Comparison of ENCODE assay signal across 13 cellular contexts in the genomic region with DNA sequence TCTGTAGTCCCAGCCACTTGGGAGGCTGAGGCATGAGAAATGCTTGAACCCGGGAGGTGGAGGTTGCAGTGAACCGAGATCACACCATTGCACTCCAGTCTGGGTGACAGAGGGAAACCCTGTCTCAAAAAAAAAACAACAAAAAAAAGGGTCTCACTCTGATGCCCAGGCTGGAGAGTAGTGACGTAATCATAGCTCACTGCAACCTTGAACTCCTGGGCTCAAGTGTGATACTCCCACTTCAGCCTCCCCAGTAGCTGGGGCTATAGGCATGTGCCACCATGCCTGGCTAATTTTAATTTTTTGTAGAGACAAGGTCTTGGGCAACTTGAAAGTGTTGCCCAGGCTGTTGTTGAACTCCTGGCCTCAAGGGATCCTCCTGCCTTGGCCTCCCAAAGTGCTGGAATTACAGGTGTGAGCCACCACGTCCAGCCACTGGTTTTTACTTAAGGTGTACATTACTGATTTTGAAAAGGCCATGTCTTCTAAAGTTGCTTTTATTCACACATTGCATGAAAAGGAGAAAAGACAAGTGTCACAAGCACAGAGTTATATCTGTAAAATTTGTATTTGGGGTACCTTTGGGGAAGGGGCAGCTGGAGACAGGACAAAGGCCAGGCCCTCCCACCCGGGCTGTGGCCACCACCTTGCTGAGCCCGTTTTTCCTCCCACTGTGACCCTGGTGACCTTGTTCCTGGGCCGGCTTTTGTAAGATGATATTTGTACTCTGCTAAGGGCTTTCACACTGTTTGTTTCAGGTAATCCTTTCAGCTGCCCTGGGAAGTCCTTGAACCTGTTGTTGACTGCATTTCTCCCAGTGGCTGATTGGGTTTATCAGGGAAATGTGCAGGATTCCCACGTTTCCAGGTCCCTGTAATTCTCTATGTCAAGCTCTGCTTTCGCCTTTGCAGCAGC. TPM values are rescaled to one million over a fixed set of nuclear protein-coding genes. Genes with fewer than 3 reads are reported as not detected.
A peak's percentile ranks its signal among the peaks of the same experiment; 100 is the strongest.
DNase-seq lines count a peak whose midpoint lies in the region; TF ChIP-seq lines count a peak whose summit lies in the region.
"Had no signal": no experiment of that assay in that cellular context is flagged by ENCODE, and none has a peak within 500 bp of the region (broad histone marks: within the 10 kb centered on the region; RNA-seq: fewer than 3 reads in every experiment).

No MANE protein-coding gene starts in this region.

- DNase-seq in SHP77 treated with DMSO at 0.1 percent for 48 hours (lab: John Stamatoyannopoulos, UW) (peak; percentile 10), left kidney (ENCODE audit: low read depth, low spot score) (peak; percentile 62), stomach (peak; percentile 78), GM23248 (no peak), HT-29 (ENCODE audit: low spot score) (no peak)
- no peak for DNase-seq in effector CD8-positive, alpha-beta T cell (lab: John Stamatoyannopoulos, UW)
- DNase-seq: activated CD4-positive, alpha-beta T cell treated with anti-CD3 and anti-CD28 coated beads for 48 hours; activated CD8-positive, alpha-beta memory T cell treated with anti-CD3 and anti-CD28 coated beads, Interleukin-2, amount 50 U/mL, for 48 hours; activated naive CD4-positive, alpha-beta T cell treated with Interleukin-2 at 50 U/mL for 16 hours; DMS79; NCI-H446; stimulated activated CD4-positive, alpha-beta T cell treated with anti-CD3 and anti-CD28 coated beads, Interleukin-2, amount 100 ng/mL, for 48 hours had no signal

- no peak overlapping the region for H3K4me2 ChIP-seq in GM23248 (ENCODE audit: unreplicated experiment)

- POLR2A ChIA-PET in HEK293 (lab: Yijun Ruan, JAX), result interaction anchor here (0.6 kb wide), 1 partner anchor 321 kb away, joined by 5 read pairs; no protein-coding TSS in a partner anchor

- H3K27me3 ChIP-seq in stomach (no peaks in the 10 kb centered on the region), GM23248 (replicated peaks; ENCODE audit: insufficient read depth) (no peaks in the 10 kb centered on the region)

- intact Hi-C loops in stomach (cut with DNase I; ENCODE audit: low total_unique reads), result no loop called here

- no peak for TF ChIP-seq POLR2A in stomach (IDR thresholded peaks at IDR 0.05)

- no peaks in the 10 kb centered on the region for H3K9me3 ChIP-seq in HEK293 (ENCODE audit: control insufficient read depth, insufficient read depth, low read depth, low read length)
- no peaks in the 10 kb centered on the region for H3K9me3 ChIP-seq in stomach
- no peaks in the 10 kb centered on the region for H3K9me3 ChIP-seq in GM23248 (ENCODE audit: low read depth)

- no peak overlapping the region for H2AFZ ChIP-seq in GM23248

- H3K36me3 ChIP-seq in HEK293 (ENCODE audit: control insufficient read depth in 2 of 2, insufficient read depth in 1 of 2, low read length in 2 of 2), result peaks cover 0 to 27% of the 10 kb centered on the region in 2 experiments; a peak in 2 of 3 replicates
- peaks cover 13 to 30% (median 24%) of the 10 kb centered on the region in 4 donors for H3K36me3 ChIP-seq in stomach
- H3K36me3 ChIP-seq in GM23248 (ENCODE audit: low read depth), result no peaks in the 10 kb centered on the region

- H3K4me1 ChIP-seq in HEK293 (ENCODE audit: control insufficient read depth, insufficient read depth, low read length) (no peaks in the 10 kb centered on the region), stomach (peaks cover 30 to 56% (median 47%) of the 10 kb centered on the region in 4 donors), GM23248 (ENCODE audit: insufficient read depth) (peaks cover 12% of the 10 kb centered on the region)

- no peaks in the 10 kb centered on the region for H3K9me2 ChIP-seq in GM23248 (ENCODE audit: insufficient read depth)

- WGBS in stomach, 5 donors, result 44 to 60% (median 51%) methylated on average over 9 of the region's 9 CpGs
- WGBS in GM23248 (ENCODE audit: low coverage in 1 of 2, low lambda C conversion rate in 2 of 2, missing lambda C conversion rate in 2 of 2), 2 experiments, result 90% methylated on average over 9 of the region's 9 CpGs

- TF ChIP-seq EP300 in stomach (IDR thresholded peaks at IDR 0.05), result no peak

- in situ Hi-C loops in GM23248 (cut with MboI), result no loop called here

- TF ChIP-seq CTCF in HEK293 (tag by site-specific recombination; IDR thresholded peaks at IDR 0.05) (no peak), stomach (IDR thresholded peaks at IDR 0.05) (no peak)

- no peak overlapping the region for H3K27ac ChIP-seq in HEK293 (ENCODE audit: extremely low read depth, low read depth, low read length)
- peak overlapping the region; percentile 51 to 80 (median 64) for H3K27ac ChIP-seq in stomach
- no peak overlapping the region for H3K27ac ChIP-seq in GM23248

- H3F3A ChIP-seq in GM23248 (ENCODE audit: insufficient read depth), result no peaks in the 10 kb centered on the region

- no peak overlapping the region for H3K9ac ChIP-seq in GM23248

- H4K20me1 ChIP-seq in GM23248 (ENCODE audit: insufficient read depth), result no peaks in the 10 kb centered on the region; the same call in 1 of the 2 replicates

- H3K4me3 ChIP-seq in HEK293 (ENCODE audit: low read depth, low read length) (no peak overlapping the region), stomach (no peak overlapping the region), GM23248 (no peak overlapping the region)

- peaks cover 63% of the 10 kb centered on the region for H3K79me2 ChIP-seq in GM23248 (ENCODE audit: insufficient read depth)

- CTCF ChIA-PET in HEK293 (lab: Yijun Ruan, JAX), result interaction anchor here (0.6 to 1.8 kb wide), 5 partner anchors 41 to 1261 kb away, joined by 3 to 14 read pairs (median 3); no protein-coding TSS in a partner anchor

TF ChIP-seq in HEK293, 187 proteins besides CTCF, POLR2A, EP300 and RAD21:
- TF ChIP-seq ZNF121 (tag by site-specific recombination; IDR thresholded peaks at IDR 0.05) (0 out of 2 replicates have a peak, but pooled peaks have one; percentile 12), ZNF777 (tag by site-specific recombination; IDR thresholded peaks at IDR 0.05; ENCODE audit: borderline replicate concordance) (no peak)

RNA-seq across cellular contexts. Expression of a gene that starts 11.5 kb away (rescaled TPM):
- 100 to 1,000 TPM in 1 of 5 donors, 10 to 100 TPM in 4; 29.2 to 167 (median 50.2) TPM for total RNA-seq in stomach
- 10 to 100 TPM; 63.3 to 75.3 (median 69.7) TPM for polyA plus RNA-seq in stomach
- 33.7 and 65.3 TPM in 2 replicates for total RNA-seq in GM23248 (2014; rRNA removed; shearing (Covaris generic))
- 26.9 and 32.0 TPM in 2 replicates for polyA plus RNA-seq in GM23248 (2016; fragmentation: Nextera tagmentation; extraction: Ambion mirVana)
- 77.0 and 89.0 TPM in 2 replicates for total RNA-seq in HT-29 (2014; rRNA removed; shearing (Covaris generic))

Comparison
In these comparisons a context has a peak if more than half of its experiments do, and no peak if none do; other contexts are left out.
1. H3K27ac ChIP-seq: peak in stomach (5 of 5); none in HEK293 (single experiment) and GM23248 (single experiment).
2. DNase-seq: peak in SHP77 treated with DMSO at 0.1 percent for 48 hours (single experiment), left kidney (single experiment) and stomach (single experiment); none in GM23248 (single experiment), effector CD8-positive, alpha-beta T cell (single experiment) and HT-29 (single experiment).